Comparison of ENCODE assay signal across 8 cellular contexts in the genomic region with DNA sequence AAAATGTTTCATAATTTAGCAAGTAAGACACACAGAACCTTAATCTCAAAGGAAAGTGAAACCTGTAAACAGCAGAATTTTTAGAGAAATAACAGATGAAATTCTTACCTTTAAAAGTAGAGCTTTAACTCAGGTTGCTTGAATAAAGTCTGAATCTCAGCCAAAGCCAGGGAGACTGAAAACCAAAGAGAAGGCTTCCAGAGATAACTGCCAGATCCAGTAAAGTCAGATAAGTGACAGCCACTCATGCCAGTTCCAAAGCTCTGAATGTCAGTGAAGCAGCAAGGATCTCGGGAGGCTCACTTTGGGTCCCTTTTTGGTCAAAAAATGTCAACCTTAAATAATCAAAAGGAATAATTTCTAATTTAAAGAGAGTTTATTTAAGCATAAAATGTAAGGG.
"Had no signal": no experiment of that assay in that cellular context is flagged by ENCODE, and none has a peak within 500 bp of the region (broad histone marks: within the 10 kb centered on the region; RNA-seq: fewer than 3 reads in every experiment).

No MANE protein-coding gene starts in this region.

- DNase-seq: GM23248, GOT3, H7, HFFc6 had no signal

- H3K36me3 ChIP-seq: HAP-1 had no signal

- H3K27ac ChIP-seq: GM23248, HL-60 had no signal

- H3K9me3 ChIP-seq: HAP-1 had no signal

- FAIRE-seq: HTR-8/SVneo had no signal

- H3K9ac ChIP-seq: GM23248 had no signal

- H2AFZ ChIP-seq: GM23248 had no signal

- H3K4me3 ChIP-seq: GM23248, HAP-1 had no signal

- ATAC-seq: HCT116 had no signal
